In genomic region chr2:238936162-238937052, GRCh38 we compare ENCODE assay signal across 11 cellular contexts.
"Had no signal": no experiment of that assay in that cellular context is flagged by ENCODE, and none has a peak within 500 bp of the region (broad histone marks: within the 10 kb centered on the region; RNA-seq: fewer than 3 reads in every experiment).

No MANE protein-coding gene starts in this region.

- ATAC-seq: activated T-helper 17 cell treated with anti-CD3 and anti-CD28 coated beads, Interleukin-2, amount 50 U/mL, for 72 hours; effector memory CD8-positive, alpha-beta T cell; natural killer cell treated with Interleukin-12 subunit alpha and Interleukin-12 subunit beta and Interleukin-15 and Interleukin-18, amount 100 ng/mL, for 72 hours; stimulated activated naive CD8-positive, alpha-beta T cell treated with anti-CD3 and anti-CD28 coated beads, Interleukin-15, amount 100 ng/mL, for 72 hours had no signal

- H3K27ac ChIP-seq: adrenal gland, SJCRH30, thyroid gland had no signal

- H3K9me3 ChIP-seq: adrenal gland, SJCRH30, thyroid gland had no signal

- DNase-seq: activated naive CD4-positive, alpha-beta T cell treated with anti-CD3 and anti-CD28 coated beads, Interleukin-2, amount 10 ng/mL, durations not matched to agents 7 days and 5 days; effector memory CD8-positive, alpha-beta T cell; mammary epithelial cell; nucleus accumbens; SJCRH30; stimulated activated CD4-positive, alpha-beta T cell treated with anti-CD3 and anti-CD28 coated beads, Interleukin-4, amount 100 ng/mL, for 1 hour; stimulated activated naive CD8-positive, alpha-beta T cell treated with anti-CD3 and anti-CD28 coated beads, Interleukin-15, amount 100 ng/mL, for 72 hours; thyroid gland had no signal

- H3K36me3 ChIP-seq: adrenal gland, SJCRH30, thyroid gland had no signal

- H3K4me1 ChIP-seq: adrenal gland, SJCRH30, thyroid gland had no signal

- H3K4me3 ChIP-seq: adrenal gland, SJCRH30, thyroid gland had no signal

- H3K27me3 ChIP-seq: adrenal gland, thyroid gland had no signal
